ENCODE assay signal across 17 cellular contexts in genomic region chr4:189659302-189659701, GRCh38.
DNase-seq lines count a peak whose midpoint lies in the region; ATAC-seq, FAIRE-seq and TF ChIP-seq lines count a peak whose summit lies in the region.
"Had no signal": no experiment of that assay in that cellular context is flagged by ENCODE, and none has a peak within 500 bp of the region (broad histone marks: within the 10 kb centered on the region; RNA-seq: fewer than 3 reads in every experiment).

No MANE protein-coding gene starts in this region.

- no peaks in the 10 kb centered on the region for H3K27me3 ChIP-seq in bronchial epithelial cell (ENCODE audit: control insufficient read depth, insufficient read depth, low read length)
- no peaks in the 10 kb centered on the region for H3K27me3 ChIP-seq in neutrophil
- no peaks in the 10 kb centered on the region for H3K27me3 ChIP-seq in SJCRH30

- TF ChIP-seq CTCF in CD14-positive monocyte (IDR thresholded peaks at IDR 0.05) (no peak), bronchial epithelial cell (IDR thresholded peaks at IDR 0.05; ENCODE audit: insufficient read depth, low read length, severe bottlenecking) (no peak), neutrophil (IDR thresholded peaks at IDR 0.05) (peak; percentile 15)

- peak; percentile 85 for FAIRE-seq in bronchial epithelial cell (lab: Jason Lieb, UNC)

- peak overlapping the region; percentile 93 to 99 (median 99) for H3K27ac Mint-ChIP-seq in CD14-positive monocyte
- H3K27ac Mint-ChIP-seq: B cell, IgD-negative memory B cell had no signal

- DNase-seq in CD14-positive monocyte (ENCODE audit: low spot score) = peak; percentile 87
- peak; percentile 63 for DNase-seq in MV-4-11 (lab: John Stamatoyannopoulos, UW)
- no peak for DNase-seq in bronchial epithelial cell (ENCODE audit: low read depth)
- DNase-seq in amygdala (lab: John Stamatoyannopoulos, UW) = no peak
- no peak for DNase-seq in NCI-H2196 (lab: John Stamatoyannopoulos, UW; ENCODE audit: unreplicated experiment)
- no peak for DNase-seq in SJCRH30
- DNase-seq: ACHN, HCEC 1CT, NCI-H1105, NCI-H1694 treated with DMSO at 0.1 percent for 48 hours, NCI-H446 treated with DMSO at 0.1 percent for 48 hours, NCI-H748 treated with DMSO at 0.1 percent for 48 hours, RPMI8226 had no signal

- H3K9me3 ChIP-seq in neutrophil (no peaks in the 10 kb centered on the region), SJCRH30 (replicated peaks) (no peaks in the 10 kb centered on the region)

- no peak for ATAC-seq in GM21825 (IDR thresholded peaks at IDR 0.05; ENCODE audit: unreplicated experiment)

- intact Hi-C loops in CD14-positive monocyte (cut with micrococcal nuclease) = no loop called here

- no peaks in the 10 kb centered on the region for H3K36me3 ChIP-seq in bronchial epithelial cell (ENCODE audit: control insufficient read depth, insufficient read depth, low read length)
- H3K36me3 ChIP-seq in neutrophil = no peaks in the 10 kb centered on the region
- no peaks in the 10 kb centered on the region for H3K36me3 ChIP-seq in SJCRH30

- peaks cover 36% of the 10 kb centered on the region for H3K4me1 Mint-ChIP-seq in CD14-positive monocyte

- peaks cover 29 to 41% of the 10 kb centered on the region in 2 experiments for H3K4me1 ChIP-seq in neutrophil (ENCODE audit: control insufficient read depth in 1 of 2, insufficient read depth in 1 of 2, low read depth in 1 of 2, low read length in 1 of 2)
- no peaks in the 10 kb centered on the region for H3K4me1 ChIP-seq in SJCRH30

- H3K4me3 Mint-ChIP-seq in CD14-positive monocyte = peak overlapping the region in 1 of 2 donors; percentile 78
- H3K4me3 Mint-ChIP-seq: B cell had no signal

- peaks cover 0 to 1% (median 0%) of the 10 kb centered on the region in 3 donors for H3K27me3 Mint-ChIP-seq in CD14-positive monocyte (ENCODE audit: low read depth in 3 of 3)
- H3K27me3 Mint-ChIP-seq: B cell, IgD-negative memory B cell had no signal

- peaks cover 0 to 3% of the 10 kb centered on the region in 2 donors for H3K36me3 Mint-ChIP-seq in CD14-positive monocyte
- H3K36me3 Mint-ChIP-seq: IgD-negative memory B cell had no signal

- H3K4me3 ChIP-seq in bronchial epithelial cell (ENCODE audit: low read depth, low read length) (no peak overlapping the region), neutrophil (ENCODE audit: low read depth in 1 of 2, low read length in 1 of 2) (peak overlapping the region; percentile 16 to 43), SJCRH30 (no peak overlapping the region)

- H3K27ac ChIP-seq in neutrophil = peak overlapping the region; percentile 95
- no peak overlapping the region for H3K27ac ChIP-seq in SJCRH30

- H3K9me3 Mint-ChIP-seq in CD14-positive monocyte = peaks cover 0 to 4% (median 2%) of the 10 kb centered on the region in 7 donors

Comparison
In these comparisons a context has a peak if more than half of its experiments do, and no peak if none do; other contexts are left out.
1. DNase-seq: peak in CD14-positive monocyte (single experiment) and MV-4-11 (single experiment); none in bronchial epithelial cell (single experiment), amygdala (0 of 56), NCI-H2196 (single experiment) and SJCRH30 (0 of 2).
2. H3K4me3 ChIP-seq: peak in neutrophil (2 of 2); none in bronchial epithelial cell (single experiment) and SJCRH30 (single experiment).